Comparison of ENCODE assay signal across 21 cellular contexts in the genomic region with DNA sequence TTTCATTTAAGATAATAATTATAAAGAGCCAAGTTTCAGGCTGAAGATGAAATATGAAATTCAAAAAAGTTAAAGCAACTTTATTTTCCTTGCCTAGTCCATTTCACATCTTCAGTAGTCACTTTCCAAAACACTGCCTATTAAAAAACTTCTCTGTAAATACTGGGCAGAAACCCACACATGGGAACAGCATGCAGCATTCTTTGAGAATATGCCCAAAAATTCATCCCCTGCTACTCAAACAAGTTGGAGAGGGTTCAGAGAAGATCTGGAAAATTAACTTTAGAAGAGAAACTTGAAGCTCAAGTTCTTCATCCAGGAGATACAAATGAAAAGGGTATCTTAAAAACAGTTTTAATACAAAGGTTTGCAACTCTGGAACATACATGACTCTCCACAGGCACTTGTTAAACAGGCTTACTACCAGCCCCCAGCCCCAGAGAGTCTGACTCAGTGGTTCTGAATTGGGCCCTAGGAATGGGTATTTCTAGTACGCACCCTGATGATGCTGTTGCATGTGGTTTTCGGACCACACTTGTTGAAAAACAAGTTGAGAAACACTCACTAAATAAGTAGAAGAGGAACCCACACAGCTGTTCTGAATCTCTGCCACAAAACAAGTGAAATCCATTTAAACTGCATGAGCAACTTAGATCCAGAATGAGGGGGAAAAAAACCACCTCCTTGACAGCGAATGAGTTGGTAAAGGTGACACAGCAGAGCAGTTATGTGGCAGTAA.
DNase-seq lines count a peak whose midpoint lies in the region; ATAC-seq and TF ChIP-seq lines count a peak whose summit lies in the region.
"Had no signal": no experiment of that assay in that cellular context is flagged by ENCODE, and none has a peak within 500 bp of the region (broad histone marks: within the 10 kb centered on the region; RNA-seq: fewer than 3 reads in every experiment).

No MANE protein-coding gene starts in this region.

- H4K20me1 ChIP-seq in GM23248 (ENCODE audit: insufficient read depth) (no peaks in the 10 kb centered on the region), OCI-LY7 (ENCODE audit: insufficient read depth, low read length) (no peaks in the 10 kb centered on the region)
- H4K20me1 ChIP-seq: BLaER1 had no signal

- H3K9me3 ChIP-seq in GM23248 (ENCODE audit: low read depth), result no peaks in the 10 kb centered on the region
- H3K9me3 ChIP-seq in OCI-LY7 (ENCODE audit: low read length), result no peaks in the 10 kb centered on the region
- no peaks in the 10 kb centered on the region for H3K9me3 ChIP-seq in spleen
- H3K9me3 ChIP-seq in CD8-positive, alpha-beta memory T cell (ENCODE audit: low read length), result no peaks in the 10 kb centered on the region
- H3K9me3 ChIP-seq: BLaER1 had no signal

- no peaks in the 10 kb centered on the region for H3K9me3 Mint-ChIP-seq in CD8-positive, alpha-beta memory T cell
- H3K9me3 Mint-ChIP-seq: HFFc6 had no signal

- intact Hi-C loops in OCI-LY7 (cut with micrococcal nuclease; ENCODE audit: unreplicated experiment), result loop anchor here (1.0 kb wide), 1 partner anchor 27 kb away; no protein-coding TSS in a partner anchor
- intact Hi-C loops in spleen (cut with DNase I; ENCODE audit: low total_unique reads), result no loop called here

- 21 to 23% methylated on average over 3 of the region's 3 CpGs for WGBS in GM23248 (ENCODE audit: low coverage in 1 of 2, low lambda C conversion rate in 2 of 2, missing lambda C conversion rate in 2 of 2), 2 experiments
- 69 to 91% (median 83%) methylated on average over 3 of the region's 3 CpGs for WGBS in spleen, 5 donors

- H3K4me1 ChIP-seq in GM23248 (ENCODE audit: insufficient read depth) (peaks cover 7% of the 10 kb centered on the region; the same call in 1 of the 2 replicates), OCI-LY7 (ENCODE audit: insufficient read depth, low read length, poor library complexity, severe bottlenecking) (peaks cover 11% of the 10 kb centered on the region), spleen (no peaks in the 10 kb centered on the region)
- H3K4me1 ChIP-seq in CD8-positive, alpha-beta memory T cell (ENCODE audit: insufficient read depth, low read length), result no peaks in the 10 kb centered on the region
- H3K4me1 ChIP-seq: BLaER1 had no signal

- no peak overlapping the region for H3K27ac ChIP-seq in GM23248
- no peak overlapping the region for H3K27ac ChIP-seq in OCI-LY7 (ENCODE audit: low read depth, low read length, poor library complexity, severe bottlenecking)
- H3K27ac ChIP-seq in spleen, result no peak overlapping the region
- no peak overlapping the region for H3K27ac ChIP-seq in CD8-positive, alpha-beta memory T cell (ENCODE audit: low read depth, low read length)
- H3K27ac ChIP-seq: BLaER1 had no signal

- H2AFZ ChIP-seq in GM23248, result no peak overlapping the region
- peak overlapping the region; percentile 27 for H2AFZ ChIP-seq in OCI-LY7 (ENCODE audit: low read length)
- H2AFZ ChIP-seq: GM23338 had no signal

- no peaks in the 10 kb centered on the region for H3K4me1 Mint-ChIP-seq in CD8-positive, alpha-beta memory T cell
- H3K4me1 Mint-ChIP-seq: CD14-positive monocyte; CD4-positive, alpha-beta memory T cell had no signal

- H3K9me2 ChIP-seq in GM23248 (ENCODE audit: insufficient read depth) (no peaks in the 10 kb centered on the region), OCI-LY7 (ENCODE audit: insufficient read depth, low read length) (no peaks in the 10 kb centered on the region)

- H3K36me3 ChIP-seq in GM23248 (ENCODE audit: low read depth) (no peaks in the 10 kb centered on the region), OCI-LY7 (ENCODE audit: insufficient read depth, low read length) (no peaks in the 10 kb centered on the region), spleen (no peaks in the 10 kb centered on the region)
- no peaks in the 10 kb centered on the region for H3K36me3 ChIP-seq in CD8-positive, alpha-beta memory T cell (ENCODE audit: insufficient read depth, low read length)
- H3K36me3 ChIP-seq: BLaER1 had no signal

- 0 out of 2 replicates have a peak, but pooled peaks cover 9% of the 10 kb centered on the region for H3F3A ChIP-seq in GM23248 (ENCODE audit: insufficient read depth)

- H3K27ac Mint-ChIP-seq in CD8-positive, alpha-beta memory T cell, result no peak overlapping the region
- H3K27ac Mint-ChIP-seq: CD14-positive monocyte; CD4-positive, alpha-beta memory T cell; GM23338; HFFc6 had no signal

- in situ Hi-C loops in GM23248 (cut with MboI), result no loop called here

- no peak for TF ChIP-seq POLR2A in spleen (IDR thresholded peaks at IDR 0.05)

- ATAC-seq in HG03460 (IDR thresholded peaks at IDR 0.05; ENCODE audit: unreplicated experiment), result no peak
- ATAC-seq: GM12878, GM23338, HCT116, K562 had no signal

- no peak overlapping the region for H3K4me2 ChIP-seq in GM23248 (ENCODE audit: unreplicated experiment)
- no peak overlapping the region for H3K4me2 ChIP-seq in OCI-LY7 (ENCODE audit: low read length)
- H3K4me2 ChIP-seq: BLaER1, GM23338 had no signal

- TF ChIP-seq CTCF in AG10803 (conservative IDR thresholded peaks at IDR 0.05; ENCODE audit: low read length) (no peak), OCI-LY7 (conservative IDR thresholded peaks at IDR 0.05; ENCODE audit: low read length) (no peak), fibroblast of mammary gland (conservative IDR thresholded peaks at IDR 0.05; ENCODE audit: control insufficient read depth, insufficient read depth, low read depth, low read length) (no peak), spleen (IDR thresholded peaks at IDR 0.05 in 8 of 11, conservative IDR thresholded peaks at IDR 0.05 in 3 of 11) (no peak)

- H3K4me3 ChIP-seq in AG10803 (ENCODE audit: low read length) (no peak overlapping the region), GM23248 (no peak overlapping the region), OCI-LY7 (ENCODE audit: low read depth, low read length, poor library complexity, severe bottlenecking) (no peak overlapping the region), fibroblast of mammary gland (ENCODE audit: control insufficient read depth, low read depth, low read length) (no peak overlapping the region), spleen (no peak overlapping the region)
- no peak overlapping the region for H3K4me3 ChIP-seq in CD8-positive, alpha-beta memory T cell (ENCODE audit: low read length)
- H3K4me3 ChIP-seq: BLaER1, GM12878, GM23338, K562 had no signal

- no TSS peak for BruUV-seq in OCI-LY7 (replicated peaks; lab: Mats Ljungman, UMichigan)

- no peaks in the 10 kb centered on the region for H3K27me3 ChIP-seq in GM23248 (replicated peaks; ENCODE audit: insufficient read depth)
- H3K27me3 ChIP-seq in spleen (replicated peaks in 1 of 7), result no peaks in the 10 kb centered on the region
- no peaks in the 10 kb centered on the region for H3K27me3 ChIP-seq in CD8-positive, alpha-beta memory T cell (ENCODE audit: insufficient read depth, low read length, poor library complexity, severe bottlenecking)
- H3K27me3 ChIP-seq: BLaER1 had no signal

- DNase-seq in AG10803 (ENCODE audit: low read depth), result peak; percentile 80
- peak; percentile 40 for DNase-seq in GM23248
- no peak for DNase-seq in OCI-LY7 (ENCODE audit: low spot score)
- peak; percentile 17 for DNase-seq in fibroblast of mammary gland (ENCODE audit: low read depth)
- no peak for DNase-seq in spleen
- no peak for DNase-seq in occipital lobe (lab: John Stamatoyannopoulos, UW)
- DNase-seq in CD8-positive, alpha-beta memory T cell, result no peak
- DNase-seq: Calu3; CD4-positive, alpha-beta memory T cell; DMS79 treated with DMSO at 0.1 percent for 48 hours; GF-D8; H7; HFFc6; IMR-90 had no signal

- POLR2A ChIA-PET in OCI-LY7 (lab: Charles Lee), result interaction anchor here (1.4 kb wide), 1 partner anchor 9 kb away, joined by 3 read pairs; no protein-coding TSS in a partner anchor
- POLR2A ChIA-PET in CD8-positive, alpha-beta memory T cell (lab: Charles Lee), result no interaction called here

- CTCF ChIA-PET in OCI-LY7 (lab: Charles Lee; ENCODE audit: unreplicated experiment), result interaction anchor here (0.6 kb wide), 1 partner anchor 16 kb away, joined by 3 read pairs; no protein-coding TSS in a partner anchor
- CTCF ChIA-PET in CD8-positive, alpha-beta memory T cell (lab: Charles Lee), result no interaction called here

- no peak overlapping the region for H3K4me3 Mint-ChIP-seq in CD8-positive, alpha-beta memory T cell
- H3K4me3 Mint-ChIP-seq: CD14-positive monocyte; CD4-positive, alpha-beta memory T cell; GM23338; HFFc6 had no signal

- H3K9ac ChIP-seq in GM23248, result no peak overlapping the region
- H3K9ac ChIP-seq: BLaER1 had no signal

- no peaks in the 10 kb centered on the region for H3K36me3 Mint-ChIP-seq in CD8-positive, alpha-beta memory T cell
- H3K36me3 Mint-ChIP-seq: CD14-positive monocyte; CD4-positive, alpha-beta memory T cell had no signal

- H3K79me2 ChIP-seq in GM23248 (ENCODE audit: insufficient read depth) (no peaks in the 10 kb centered on the region), OCI-LY7 (ENCODE audit: insufficient read depth, low read depth, low read length) (no peaks in the 10 kb centered on the region)

- H3K27me3 Mint-ChIP-seq in CD8-positive, alpha-beta memory T cell, result no peaks in the 10 kb centered on the region
- H3K27me3 Mint-ChIP-seq: CD4-positive, alpha-beta memory T cell had no signal

Comparison
In these comparisons a context has a peak if more than half of its experiments do, and no peak if none do; other contexts are left out.
1. DNase-seq: peak in AG10803 (single experiment), GM23248 (single experiment) and fibroblast of mammary gland (single experiment); none in OCI-LY7 (single experiment), spleen (single experiment), occipital lobe (single experiment) and CD8-positive, alpha-beta memory T cell (0 of 5).